In genomic region chr6:31403283-31403989, GRCh38 we compare ENCODE assay signal across 1 cellular context.
TF ChIP-seq lines count a peak whose summit lies in the region.

MICA (plus strand) TSS chr6:31403595; CDS start chr6:31403633, 38 bp downstream.

TF ChIP-seq in IMR-90, 13 proteins besides CTCF, POLR2A, EP300 and RAD21 (continued from another document):
- TF ChIP-seq ELK1 (IDR thresholded peaks at IDR 0.05; ENCODE audit: borderline replicate concordance, low read depth, low read length), result no peak
- peak; percentile 18; the same call in 1 of the 2 replicates for TF ChIP-seq MAZ (IDR thresholded peaks at IDR 0.05; ENCODE audit: borderline replicate concordance, low read depth, low read length)
- TF ChIP-seq USF2 (IDR thresholded peaks at IDR 0.05; ENCODE audit: low read depth, low read length), result peak; percentile 79
